ENCODE assay signal across 9 cellular contexts in the genomic region with DNA sequence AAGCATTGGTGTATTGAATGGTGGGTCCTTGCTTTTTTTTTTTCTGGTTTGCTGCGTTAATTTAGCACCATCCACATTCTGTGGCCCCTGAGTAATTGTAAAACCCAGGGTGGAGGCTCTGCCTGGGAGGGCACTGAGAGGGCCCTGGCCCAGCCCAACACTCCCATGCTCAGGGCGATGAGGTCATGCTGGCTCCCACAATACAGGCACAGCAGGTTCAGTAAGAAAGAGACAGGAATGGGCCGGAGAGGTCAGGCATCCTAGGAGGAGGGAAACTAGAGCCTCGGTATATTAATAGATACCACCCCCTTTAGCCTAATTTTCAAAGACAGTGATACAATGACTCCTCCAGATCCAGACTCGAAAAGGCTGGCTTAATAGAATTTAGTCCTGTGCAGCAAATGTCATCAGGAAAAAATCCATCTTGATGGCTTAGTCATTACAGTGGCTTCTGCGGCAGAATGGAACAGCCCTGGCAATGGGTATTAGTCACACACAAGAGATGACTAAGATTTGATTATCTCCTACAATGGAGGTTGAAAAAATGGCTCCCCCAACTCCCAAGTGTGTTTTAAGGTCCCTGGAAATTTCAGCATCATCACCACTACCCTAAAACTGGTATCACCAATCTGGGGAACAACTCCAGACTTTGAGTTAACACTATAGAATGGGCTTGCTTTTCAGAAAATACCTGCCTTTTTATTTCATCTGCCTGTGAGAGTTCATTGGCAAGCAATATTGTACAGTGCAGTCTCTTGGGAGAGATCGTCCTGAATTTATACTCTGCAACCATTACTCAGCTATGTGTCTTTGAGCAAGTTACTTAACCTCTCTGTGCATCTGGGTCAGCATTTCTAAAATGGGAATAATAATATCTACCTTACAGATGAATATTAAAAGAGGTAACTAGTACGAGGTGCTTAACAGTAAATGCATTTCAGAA. TPM values are rescaled to one million over a fixed set of nuclear protein-coding genes. Genes with fewer than 3 reads are reported as not detected.
DNase-seq lines count a peak whose midpoint lies in the region; ATAC-seq, FAIRE-seq and TF ChIP-seq lines count a peak whose summit lies in the region.
"Had no signal": no experiment of that assay in that cellular context is flagged by ENCODE, and none has a peak within 500 bp of the region (broad histone marks: within the 10 kb centered on the region; RNA-seq: fewer than 3 reads in every experiment).

No MANE protein-coding gene starts in this region.

- TF ChIP-seq EP300 in A549 (IDR thresholded peaks at IDR 0.05) = 0 out of 5 replicates have a peak, but pooled peaks of 1 of the 2 experiments have one; percentile 58

- peak; percentile 95 to 96 for ATAC-seq in A549
- ATAC-seq in omental fat pad (ENCODE audit: low FRiP score) = peak; percentile 80
- ATAC-seq in HG02588 (IDR thresholded peaks at IDR 0.05; ENCODE audit: unreplicated experiment) = no peak

- H3K36me3 ChIP-seq in HAP-1 (replicated peaks) = no peaks in the 10 kb centered on the region

- CTCF ChIA-PET in A549 (lab: Yijun Ruan, JAX) = interaction anchor here (1.9 kb wide), 2 partner anchors 45 to 61 kb away, joined by 6 to 14 read pairs; no protein-coding TSS in a partner anchor

- peak; percentile 84 for FAIRE-seq in A549 (lab: Jason Lieb, UNC)
- FAIRE-seq: GM18507 had no signal

- H3K4me3 ChIP-seq in A549 (no peak overlapping the region), epithelial cell of esophagus (ENCODE audit: low read length) (no peak overlapping the region), HAP-1 (no peak overlapping the region)

- no peaks in the 10 kb centered on the region for H3K27me3 ChIP-seq in HAP-1 (ENCODE audit: low read depth)

- 12% methylated on average over 8 of the region's 8 CpGs for WGBS in A549 (ENCODE audit: missing lambda C conversion rate)

- TF ChIP-seq RAD21 in A549 (conservative IDR thresholded peaks at IDR 0.05 in 1 of 2, IDR thresholded peaks at IDR 0.05 in 1 of 2) = peak in 1 of 2 experiments; percentile 21; a peak in 1 of 5 replicates

- in situ Hi-C loops in HAP-1 (cut with MboI; ENCODE audit: low sequenced_read_pairs) = no loop called here

- DNase-seq in A549 (ENCODE audit: low read depth in 1 of 2, low spot score in 1 of 2) (peak; percentile 90 to 94), GOT3 (lab: John Stamatoyannopoulos, UW) (peak; percentile 55), SW480 (ENCODE audit: low spot score) (peak; percentile 94), epithelial cell of esophagus (ENCODE audit: low read depth) (peak; percentile 96), omental fat pad (ENCODE audit: low spot score) (no peak), HAP-1 (ENCODE audit: low spot score in 2 of 2) (no peak), SHP77 treated with DMSO at 0.1 percent for 48 hours (lab: John Stamatoyannopoulos, UW) (no peak)

- peak overlapping the region; percentile 85 for H3K4me2 ChIP-seq in A549

- H3K4me1 ChIP-seq in A549 (peaks cover 56% of the 10 kb centered on the region), HAP-1 (peaks cover 4% of the 10 kb centered on the region; the same call in 1 of the 2 replicates)

- no peak for TF ChIP-seq POLR2A in A549 (IDR thresholded peaks at IDR 0.05; ENCODE audit: low read length)

- POLR2A ChIA-PET in A549 (lab: Yijun Ruan, JAX) = no interaction called here

- H3K27ac ChIP-seq in A549 = peak overlapping the region; percentile 77 to 90

- TF ChIP-seq CTCF in A549 (IDR thresholded peaks at IDR 0.05) (no peak), epithelial cell of esophagus (IDR thresholded peaks at IDR 0.05; ENCODE audit: insufficient read depth, low read depth, low read length, missing control alignments) (no peak), omental fat pad (IDR thresholded peaks at IDR 0.05) (no peak)

- H3K9me3 ChIP-seq in A549 = no peaks in the 10 kb centered on the region
- no peaks in the 10 kb centered on the region for H3K9me3 ChIP-seq in HAP-1

TF ChIP-seq in A549, 52 proteins besides CTCF, POLR2A, EP300 and RAD21 (continues in another document):
- TF ChIP-seq JUN (IDR thresholded peaks at IDR 0.05) = peak; percentile 56 to 86; a peak in 3 of 5 replicates
- no peak for TF ChIP-seq CHD2 (IDR thresholded peaks at IDR 0.05; ENCODE audit: low read length, partially characterized antibody)
- TF ChIP-seq HDAC2 (IDR thresholded peaks at IDR 0.05) = no peak
- TF ChIP-seq, protein P1, sequence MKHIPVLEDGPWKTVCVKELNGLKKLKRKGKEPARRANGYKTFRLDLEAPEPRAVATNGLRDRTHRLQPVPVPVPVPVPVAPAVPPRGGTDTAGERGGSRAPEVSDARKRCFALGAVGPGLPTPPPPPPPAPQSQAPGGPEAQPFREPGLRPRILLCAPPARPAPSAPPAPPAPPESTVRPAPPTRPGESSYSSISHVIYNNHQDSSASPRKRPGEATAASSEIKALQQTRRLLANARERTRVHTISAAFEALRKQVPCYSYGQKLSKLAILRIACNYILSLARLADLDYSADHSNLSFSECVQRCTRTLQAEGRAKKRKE (CRISPR knock-in tag; IDR thresholded peaks at IDR 0.05; ENCODE audit: low read depth) = no peak
- no peak for TF ChIP-seq NFE2L2 (conservative IDR thresholded peaks at IDR 0.05; ENCODE audit: low read length)
- no peak for TF ChIP-seq FOSB (CRISPR knock-in tag; IDR thresholded peaks at IDR 0.05)
- TF ChIP-seq, protein P2, sequence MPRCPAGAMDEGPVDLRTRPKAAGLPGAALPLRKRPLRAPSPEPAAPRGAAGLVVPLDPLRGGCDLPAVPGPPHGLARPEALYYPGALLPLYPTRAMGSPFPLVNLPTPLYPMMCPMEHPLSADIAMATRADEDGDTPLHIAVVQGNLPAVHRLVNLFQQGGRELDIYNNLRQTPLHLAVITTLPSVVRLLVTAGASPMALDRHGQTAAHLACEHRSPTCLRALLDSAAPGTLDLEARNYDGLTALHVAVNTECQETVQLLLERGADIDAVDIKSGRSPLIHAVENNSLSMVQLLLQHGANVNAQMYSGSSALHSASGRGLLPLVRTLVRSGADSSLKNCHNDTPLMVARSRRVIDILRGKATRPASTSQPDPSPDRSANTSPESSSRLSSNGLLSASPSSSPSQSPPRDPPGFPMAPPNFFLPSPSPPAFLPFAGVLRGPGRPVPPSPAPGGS (IDR thresholded peaks at IDR 0.05) = peak; percentile 49; the same call in 1 of the 3 replicates
- no peak for TF ChIP-seq ESRRA (IDR thresholded peaks at IDR 0.05; ENCODE audit: borderline replicate concordance, low read length)
- TF ChIP-seq HOXA7 (CRISPR knock-in tag; IDR thresholded peaks at IDR 0.05) = no peak
- no peak for TF ChIP-seq RFX5 (IDR thresholded peaks at IDR 0.05)
- no peak for TF ChIP-seq CHD4 (IDR thresholded peaks at IDR 0.05; ENCODE audit: borderline replicate concordance)
- TF ChIP-seq, protein P3, sequence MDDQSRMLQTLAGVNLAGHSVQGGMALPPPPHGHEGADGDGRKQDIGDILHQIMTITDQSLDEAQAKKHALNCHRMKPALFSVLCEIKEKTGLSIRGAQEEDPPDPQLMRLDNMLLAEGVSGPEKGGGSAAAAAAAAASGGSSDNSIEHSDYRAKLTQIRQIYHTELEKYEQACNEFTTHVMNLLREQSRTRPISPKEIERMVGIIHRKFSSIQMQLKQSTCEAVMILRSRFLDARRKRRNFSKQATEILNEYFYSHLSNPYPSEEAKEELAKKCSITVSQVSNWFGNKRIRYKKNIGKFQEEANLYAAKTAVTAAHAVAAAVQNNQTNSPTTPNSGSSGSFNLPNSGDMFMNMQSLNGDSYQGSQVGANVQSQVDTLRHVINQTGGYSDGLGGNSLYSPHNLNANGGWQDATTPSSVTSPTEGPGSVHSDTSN (IDR thresholded peaks at IDR 0.05) = no peak
- TF ChIP-seq EHF (CRISPR knock-in tag; IDR thresholded peaks at IDR 0.05) = no peak
- TF ChIP-seq CBX2 (IDR thresholded peaks at IDR 0.05; ENCODE audit: borderline replicate concordance, low read depth) = no peak
- TF ChIP-seq RCOR1 (IDR thresholded peaks at IDR 0.05; ENCODE audit: low read depth, low read length) = no peak
- TF ChIP-seq ZC3H11A (IDR thresholded peaks at IDR 0.05) = no peak
- no peak for TF ChIP-seq RARB (CRISPR knock-in tag; IDR thresholded peaks at IDR 0.05)
- no peak for TF ChIP-seq TFCP2L1 (CRISPR knock-in tag; IDR thresholded peaks at IDR 0.05)
- TF ChIP-seq HOXB13 (CRISPR knock-in tag; IDR thresholded peaks at IDR 0.05; ENCODE audit: low read depth) = no peak
- no peak for TF ChIP-seq ZSCAN20 (CRISPR knock-in tag; IDR thresholded peaks at IDR 0.05)
- no peak for TF ChIP-seq BHLHE40 (IDR thresholded peaks at IDR 0.05; ENCODE audit: low read depth, low read length)
- no peak for TF ChIP-seq NPAS2 (CRISPR knock-in tag; IDR thresholded peaks at IDR 0.05; ENCODE audit: borderline replicate concordance)
- TF ChIP-seq CBX8 (IDR thresholded peaks at IDR 0.05) = no peak
- no peak for TF ChIP-seq KDM5A (IDR thresholded peaks at IDR 0.05)
- peak; percentile 53 for TF ChIP-seq MAFK (IDR thresholded peaks at IDR 0.05; ENCODE audit: partially characterized antibody)
- no peak for TF ChIP-seq KDM1A (IDR thresholded peaks at IDR 0.05; ENCODE audit: low read depth)
- peak; percentile 74; the same call in 1 of the 2 replicates for TF ChIP-seq GATA3 (IDR thresholded peaks at IDR 0.05; ENCODE audit: borderline replicate concordance)
- no peak; a peak in 1 of 4 replicates for TF ChIP-seq CEBPB (IDR thresholded peaks at IDR 0.05)
- no peak for TF ChIP-seq HEYL (CRISPR knock-in tag; IDR thresholded peaks at IDR 0.05)
- no peak for TF ChIP-seq MAZ (IDR thresholded peaks at IDR 0.05; ENCODE audit: borderline replicate concordance, low read depth, low read length)
- TF ChIP-seq RNF2 (IDR thresholded peaks at IDR 0.05; ENCODE audit: borderline replicate concordance, low read depth) = no peak
- no peak for TF ChIP-seq FOXS1 (CRISPR knock-in tag; IDR thresholded peaks at IDR 0.05)
- peak; percentile 97 for TF ChIP-seq FOSL2 (IDR thresholded peaks at IDR 0.05)
- peak; percentile 98 for TF ChIP-seq FOSL2 (CRISPR knock-in tag; IDR thresholded peaks at IDR 0.05)

RNA-seq across cellular contexts. Expression of a gene that starts 43.9 kb away (rescaled TPM):
- 9.4 and 10.9 TPM in 2 replicates for polyA plus RNA-seq in A549 (2011; rRNA removed)
- polyA plus RNA-seq in A549 (2012; cell fraction: cytosol; rRNA removed) = 1.6 and 1.7 TPM in 2 replicates
- 2.0 and 3.2 TPM in 2 replicates for polyA plus RNA-seq in A549 (2012; cell fraction: nucleus; rRNA removed)
- polyA plus RNA-seq in A549 (2017; fragmentation: RNase III; extraction: RNeasy Plus Mini Kit Qiagen cat#74134 plus additional on column Dnase treatment) = 2.0 to 2.5 TPM (median 2.2 TPM) in 3 replicates
- 12.9 and 15.1 TPM in 2 replicates for polyA minus RNA-seq in A549 (2011; rRNA and poly(A)+ RNA removed)
- 100 to 1,000 TPM in 1 of 4 donors, 10 to 100 TPM in 3; 27.8 to 128 (median 41.3) TPM for total RNA-seq in omental fat pad

Comparison
In these comparisons a context has a peak if more than half of its experiments do, and no peak if none do; other contexts are left out.
1. DNase-seq: peak in A549 (2 of 2), GOT3 (single experiment), SW480 (single experiment) and epithelial cell of esophagus (single experiment); none in omental fat pad (single experiment), HAP-1 (0 of 2) and SHP77 treated with DMSO at 0.1 percent for 48 hours (single experiment).